8 cellular contexts compared by ENCODE assay signal in the genomic region with DNA sequence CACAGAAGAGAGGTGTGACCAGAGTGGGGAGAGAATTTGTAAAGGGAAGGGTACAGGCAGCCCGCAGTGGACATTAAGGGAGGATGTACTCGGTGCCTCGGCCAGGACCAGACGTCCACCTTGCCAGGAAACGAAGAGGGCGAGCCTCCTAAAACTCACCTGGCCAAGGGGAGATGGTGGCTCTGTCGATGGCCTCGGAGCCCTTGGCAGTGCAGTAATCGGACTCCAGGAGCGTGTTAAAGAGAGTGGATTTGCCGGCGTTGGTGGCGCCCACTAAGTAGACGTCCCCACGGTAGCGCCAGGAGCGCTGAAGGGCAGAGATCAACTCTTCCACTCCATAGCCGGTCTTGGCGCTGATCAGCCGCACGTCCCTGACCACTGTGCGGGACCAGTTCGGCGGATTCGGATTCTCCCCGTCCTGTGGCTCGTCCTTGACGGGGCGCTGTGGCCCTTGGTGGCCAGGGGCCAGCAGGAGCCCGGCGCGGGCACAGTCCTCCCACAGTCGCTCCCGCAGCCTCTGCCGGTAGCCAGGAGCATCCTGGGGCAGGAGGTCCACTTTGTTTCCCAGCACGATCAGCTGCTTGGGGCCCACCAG. TPM values are rescaled to one million over a fixed set of nuclear protein-coding genes. Genes with fewer than 3 reads are reported as not detected.
DNase-seq lines count a peak whose midpoint lies in the region; ATAC-seq and TF ChIP-seq lines count a peak whose summit lies in the region.

No MANE protein-coding gene starts in this region.

- no peaks in the 10 kb centered on the region for H3K27me3 Mint-ChIP-seq in CD8-positive, alpha-beta memory T cell

- peak overlapping the region; percentile 89 for H3K4me3 ChIP-seq in CD8-positive, alpha-beta memory T cell (ENCODE audit: low read length)
- peak overlapping the region; percentile 73 for H3K4me3 ChIP-seq in HUES64 (ENCODE audit: low read length)
- peak overlapping the region; percentile 99 for H3K4me3 ChIP-seq in astrocyte of the cerebellum (ENCODE audit: low read depth, low read length)
- peak overlapping the region; percentile 88 for H3K4me3 ChIP-seq in kidney epithelial cell (ENCODE audit: low read depth, low read length)
- H3K4me3 ChIP-seq in thoracic aorta, result peak overlapping the region; percentile 75

- intact Hi-C loops in posterior vena cava (cut with DNase I), result no loop called here

- peaks cover 42% of the 10 kb centered on the region for H3K4me1 ChIP-seq in CD8-positive, alpha-beta memory T cell (ENCODE audit: insufficient read depth, low read length)
- no peaks in the 10 kb centered on the region for H3K4me1 ChIP-seq in HUES64 (ENCODE audit: insufficient read depth, low read length)
- H3K4me1 ChIP-seq in thoracic aorta (ENCODE audit: control insufficient read depth in 1 of 2, low read depth in 2 of 2), result peaks cover 30 to 44% of the 10 kb centered on the region in 2 donors

- H3K9me3 ChIP-seq in CD8-positive, alpha-beta memory T cell (ENCODE audit: low read length), result peaks cover 4% of the 10 kb centered on the region
- H3K9me3 ChIP-seq in HUES64 (ENCODE audit: insufficient read depth, low read depth, low read length), result no peaks in the 10 kb centered on the region
- H3K9me3 ChIP-seq in thoracic aorta, result no peaks in the 10 kb centered on the region

- WGBS in HUES64, result 5% methylated on average over 36 of the region's 36 CpGs

- CTCF ChIA-PET in CD8-positive, alpha-beta memory T cell (lab: Charles Lee), result interaction anchor here (2.3 to 5.9 kb wide), 4 partner anchors 11 to 68 kb away, joined by 5 to 51 read pairs (median 16); partner anchors contain the start of gene REST

- no peak for ATAC-seq in thoracic aorta (ENCODE audit: insufficient number of reproducible peaks, low FRiP score, low read depth)
- no peak for ATAC-seq in GM18519 (IDR thresholded peaks at IDR 0.05; ENCODE audit: low FRiP score, unreplicated experiment)

- H3K9me3 Mint-ChIP-seq in CD8-positive, alpha-beta memory T cell, result peaks cover 0 to 13% (median 6%) of the 10 kb centered on the region in 5 donors

- peak overlapping the region; percentile 90 for H3K27ac ChIP-seq in CD8-positive, alpha-beta memory T cell (ENCODE audit: low read depth, low read length)
- H3K27ac ChIP-seq in HUES64 (ENCODE audit: low read depth, low read length) (no peak overlapping the region), thoracic aorta (no peak overlapping the region)

- H3K36me3 ChIP-seq in CD8-positive, alpha-beta memory T cell (ENCODE audit: insufficient read depth, low read length), result peaks cover 20% of the 10 kb centered on the region
- peaks cover 29% of the 10 kb centered on the region for H3K36me3 ChIP-seq in HUES64 (ENCODE audit: insufficient read depth, low read length)
- H3K36me3 ChIP-seq in kidney epithelial cell (ENCODE audit: control insufficient read depth, insufficient read depth, low read length), result no peaks in the 10 kb centered on the region
- peaks cover 21% of the 10 kb centered on the region for H3K36me3 ChIP-seq in thoracic aorta

- H3K9ac ChIP-seq in HUES64 (ENCODE audit: low read depth, low read length), result peak overlapping the region; percentile 81

- no peak for DNase-seq in CD8-positive, alpha-beta memory T cell
- no peak for DNase-seq in astrocyte of the cerebellum (ENCODE audit: low read depth)
- DNase-seq in kidney epithelial cell (ENCODE audit: low read depth), result no peak
- no peak for DNase-seq in thoracic aorta (ENCODE audit: low spot score)
- no peak for DNase-seq in posterior vena cava (ENCODE audit: low spot score)
- no peak for DNase-seq in NCI-H2029 treated with DMSO at 0.1 percent for 48 hours (lab: John Stamatoyannopoulos, UW)

- TF ChIP-seq CTCF in astrocyte of the cerebellum (IDR thresholded peaks at IDR 0.05; ENCODE audit: low read depth, low read length, missing control alignments) (no peak), kidney epithelial cell (IDR thresholded peaks at IDR 0.05; ENCODE audit: insufficient read depth, low read length, poor library complexity, severe bottlenecking) (no peak), thoracic aorta (IDR thresholded peaks at IDR 0.05) (no peak)

- H3K27me3 ChIP-seq in CD8-positive, alpha-beta memory T cell (ENCODE audit: insufficient read depth, low read length, poor library complexity, severe bottlenecking), result no peaks in the 10 kb centered on the region
- H3K27me3 ChIP-seq in HUES64 (ENCODE audit: insufficient read depth, low read length), result no peaks in the 10 kb centered on the region
- H3K27me3 ChIP-seq in kidney epithelial cell (ENCODE audit: control insufficient read depth, insufficient read depth, low read length), result no peaks in the 10 kb centered on the region
- H3K27me3 ChIP-seq in thoracic aorta (replicated peaks; ENCODE audit: insufficient read depth), result no peaks in the 10 kb centered on the region

- H3K4me1 Mint-ChIP-seq in CD8-positive, alpha-beta memory T cell, result peaks cover 55 to 79% (median 55%) of the 10 kb centered on the region in 3 donors

- H3K36me3 Mint-ChIP-seq in CD8-positive, alpha-beta memory T cell, result peaks cover 22 to 56% (median 26%) of the 10 kb centered on the region in 3 donors

- H3K4me3 Mint-ChIP-seq in CD8-positive, alpha-beta memory T cell, result peak overlapping the region; percentile 96 to 100 (median 98)

- POLR2A ChIA-PET in CD8-positive, alpha-beta memory T cell (lab: Charles Lee), result interaction anchor here (3.4 to 4.0 kb wide), 2 partner anchors 67 to 541 kb away, joined by 37 to 107 read pairs; partner anchors contain the start of genes PAICS, PPAT and REST

- in situ Hi-C loops in astrocyte of the cerebellum (cut with HindIII; ENCODE audit: low sequenced_read_pairs), result no loop called here

- peak overlapping the region; percentile 29 to 88 (median 71) for H3K27ac Mint-ChIP-seq in CD8-positive, alpha-beta memory T cell

RNA-seq across cellular contexts. Expression of gene NOA1, which starts 1.0 kb away (rescaled TPM):
- 10 to 100 TPM; 22.0 TPM for total RNA-seq in CD8-positive, alpha-beta memory T cell
- polyA plus RNA-seq in CD8-positive, alpha-beta memory T cell, result 20.7 TPM
- polyA plus RNA-seq in HUES64 (2013, experiment 1 of 2), result 14.3 TPM
- 17.0 TPM for polyA plus RNA-seq in HUES64 (2013, experiment 2 of 2)
- total RNA-seq in kidney epithelial cell (25.1 and 27.3 TPM in 2 replicates), thoracic aorta (10 to 100 TPM; 17.7 to 18.3 TPM), posterior vena cava (10 to 100 TPM in 1 of 2 donors, 1 to 10 TPM in 1; 8.8 to 10.3 TPM)

RNA-seq across cellular contexts. Expression of gene POLR2B, which starts 2.3 kb away (rescaled TPM):
- total RNA-seq in CD8-positive, alpha-beta memory T cell, result 100 to 1,000 TPM; 122 to 129 TPM
- polyA plus RNA-seq in CD8-positive, alpha-beta memory T cell, result 61.0 TPM
- 82.8 TPM for polyA plus RNA-seq in HUES64 (2013, experiment 1 of 2)
- 74.4 TPM for polyA plus RNA-seq in HUES64 (2013, experiment 2 of 2)
- total RNA-seq in kidney epithelial cell, result 84.5 and 124 TPM in 2 replicates
- total RNA-seq in thoracic aorta, result 10 to 100 TPM; 48.3 to 98.5 TPM
- 10 to 100 TPM; 60.2 to 68.4 TPM for total RNA-seq in posterior vena cava
